ENCODE assay signal across 20 cellular contexts in genomic region chr9:130842547-130842946, GRCh38. TPM values are rescaled to one million over a fixed set of nuclear protein-coding genes. Genes with fewer than 3 reads are reported as not detected.
DNase-seq lines count a peak whose midpoint lies in the region; ATAC-seq and TF ChIP-seq lines count a peak whose summit lies in the region.
"Had no signal": no experiment of that assay in that cellular context is flagged by ENCODE, and none has a peak within 500 bp of the region (broad histone marks: within the 10 kb centered on the region; RNA-seq: fewer than 3 reads in every experiment).

No MANE protein-coding gene starts in this region.

- no peak overlapping the region for H3K4me3 Mint-ChIP-seq in Caco-2 (ENCODE audit: unreplicated experiment)
- no peak overlapping the region for H3K4me3 Mint-ChIP-seq in Calu3 (ENCODE audit: low read depth, unreplicated experiment)
- H3K4me3 Mint-ChIP-seq: activated CD4-positive, alpha-beta T cell treated with anti-CD3 and anti-CD28 coated beads, Interleukin-2, amount 10 ng/mL, durations not matched to agents 7 days and 5 days; activated naive CD8-positive, alpha-beta T cell treated with anti-CD3 and anti-CD28 coated beads, Interleukin-2, amount 50 U/mL, for 24 hours; CD4-positive, alpha-beta memory T cell had no signal

- H3K9me3 ChIP-seq in cardiac muscle cell (ENCODE audit: low read depth) (no peaks in the 10 kb centered on the region), gastroesophageal sphincter (no peaks in the 10 kb centered on the region), Caco-2 (no peaks in the 10 kb centered on the region)

- no peaks in the 10 kb centered on the region for H3K27me3 Mint-ChIP-seq in Caco-2 (ENCODE audit: insufficient read depth, unreplicated experiment)
- no peaks in the 10 kb centered on the region for H3K27me3 Mint-ChIP-seq in Calu3 (ENCODE audit: unreplicated experiment)
- H3K27me3 Mint-ChIP-seq: activated CD4-positive, alpha-beta T cell treated with anti-CD3 and anti-CD28 coated beads, Interleukin-2, amount 10 ng/mL, durations not matched to agents 7 days and 5 days; activated naive CD8-positive, alpha-beta T cell treated with anti-CD3 and anti-CD28 coated beads, Interleukin-2, amount 50 U/mL, for 24 hours; CD4-positive, alpha-beta memory T cell had no signal

- H3K4me1 Mint-ChIP-seq in Caco-2 (ENCODE audit: low read depth, unreplicated experiment) (peaks cover 18% of the 10 kb centered on the region), Calu3 (ENCODE audit: low read depth, unreplicated experiment) (peaks cover 36% of the 10 kb centered on the region)

- intact Hi-C loops in left ventricle myocardium superior (cut with micrococcal nuclease) = no loop called here
- intact Hi-C loops in Caco-2 (cut with micrococcal nuclease; ENCODE audit: unreplicated experiment) = no loop called here
- intact Hi-C loops in Calu3 (cut with micrococcal nuclease; ENCODE audit: unreplicated experiment) = no loop called here

- H3K4me3 ChIP-seq in cardiac muscle cell (no peak overlapping the region), gastroesophageal sphincter (no peak overlapping the region), Caco-2 (ENCODE audit: low read depth, low read length) (no peak overlapping the region)

- no peak for ATAC-seq in left ventricle myocardium superior
- ATAC-seq in gastroesophageal sphincter = no peak
- ATAC-seq in HG02973 (IDR thresholded peaks at IDR 0.05; ENCODE audit: unreplicated experiment) = no peak
- ATAC-seq: activated naive CD8-positive, alpha-beta T cell treated with anti-CD3 and anti-CD28 coated beads, Interleukin-2, amount 50 U/mL, for 24 hours had no signal

- CTCF ChIA-PET in Caco-2 (lab: Charles Lee) (interaction anchor here (1.2 kb wide), 1 partner anchor 24 kb away, joined by 6 read pairs; no protein-coding TSS in a partner anchor), Calu3 (lab: Charles Lee) (no interaction called here)

- H3K4me1 ChIP-seq in cardiac muscle cell (ENCODE audit: low read depth) = peaks cover 31% of the 10 kb centered on the region
- peaks cover 19 to 100% (median 42%) of the 10 kb centered on the region in 3 donors for H3K4me1 ChIP-seq in gastroesophageal sphincter
- H3K4me1 ChIP-seq in Caco-2 = peaks cover 4% of the 10 kb centered on the region; the same call in 1 of the 2 replicates

- POLR2A ChIA-PET in Caco-2 (lab: Charles Lee) = no interaction called here

- BruUV-seq in Caco-2 (replicated peaks; lab: Mats Ljungman, UMichigan) = no TSS peak
- BruUV-seq in Calu3 (replicated peaks; lab: Mats Ljungman, UMichigan) = no TSS peak

- WGBS in gastroesophageal sphincter (ENCODE audit: low coverage in 1 of 2), 2 donors = 17 to 49% methylated on average over 1 to 4 of the region's 4 CpGs

- peak overlapping the region; percentile 69 for H3K27ac ChIP-seq in cardiac muscle cell
- H3K27ac ChIP-seq in gastroesophageal sphincter = peak overlapping the region; percentile 51 to 98 (median 96)

- DNase-seq in cardiac muscle cell (ENCODE audit: low read depth in 1 of 2, low spot score in 1 of 2) (no peak), left ventricle myocardium superior (no peak), pons (ENCODE audit: low spot score) (peak; percentile 68), retina (no peak), Caco-2 (no peak), Calu3 (no peak)
- DNase-seq: activated CD4-positive, alpha-beta T cell treated with anti-CD3 and anti-CD28 coated beads, Interleukin-2, amount 10 ng/mL, durations not matched to agents 7 days and 5 days; activated naive CD8-positive, alpha-beta T cell treated with anti-CD3 and anti-CD28 coated beads, Interleukin-2, amount 50 U/mL, for 24 hours; activated T-cell treated with anti-CD3 and anti-CD28 coated beads, Interleukin-2, amount 50 U/mL, for 1 hour; CD4-positive, alpha-beta memory T cell; erythroblast; NCI-H774; RPMI8226; trophoblast cell had no signal

- H3K36me3 Mint-ChIP-seq in Caco-2 (ENCODE audit: insufficient read depth, unreplicated experiment) (peaks cover 5% of the 10 kb centered on the region), Calu3 (ENCODE audit: insufficient read depth, unreplicated experiment) (no peaks in the 10 kb centered on the region)
- H3K36me3 Mint-ChIP-seq: CD4-positive, alpha-beta memory T cell had no signal

- H3K27me3 ChIP-seq in cardiac muscle cell (no peaks in the 10 kb centered on the region), gastroesophageal sphincter (no peaks in the 10 kb centered on the region), Caco-2 (replicated peaks; ENCODE audit: control insufficient read depth, insufficient read depth, low read length) (no peaks in the 10 kb centered on the region)

- TF ChIP-seq CTCF in cardiac muscle cell (IDR thresholded peaks at IDR 0.05; ENCODE audit: low read depth, low read length) (no peak), gastroesophageal sphincter (IDR thresholded peaks at IDR 0.05) (no peak), Caco-2 (IDR thresholded peaks at IDR 0.05; ENCODE audit: insufficient read depth in 1 of 2, low read depth in 1 of 2, low read length in 1 of 2, severe bottlenecking in 1 of 2, unreplicated experiment in 1 of 2) (no peak), Calu3 (IDR thresholded peaks at IDR 0.05; ENCODE audit: unreplicated experiment) (no peak)

- no peak for TF ChIP-seq POLR2A in gastroesophageal sphincter (IDR thresholded peaks at IDR 0.05)

- H3K36me3 ChIP-seq in cardiac muscle cell (no peaks in the 10 kb centered on the region), gastroesophageal sphincter (no peaks in the 10 kb centered on the region), Caco-2 (ENCODE audit: control insufficient read depth, insufficient read depth, low read length) (no peaks in the 10 kb centered on the region)

- no peak for TF ChIP-seq EP300 in gastroesophageal sphincter (IDR thresholded peaks at IDR 0.05)

- H3K27ac Mint-ChIP-seq in Caco-2 (ENCODE audit: unreplicated experiment) (no peak overlapping the region), Calu3 (ENCODE audit: unreplicated experiment) (no peak overlapping the region)
- H3K27ac Mint-ChIP-seq: activated CD4-positive, alpha-beta T cell treated with anti-CD3 and anti-CD28 coated beads, Interleukin-2, amount 10 ng/mL, durations not matched to agents 7 days and 5 days; activated naive CD8-positive, alpha-beta T cell treated with anti-CD3 and anti-CD28 coated beads, Interleukin-2, amount 50 U/mL, for 24 hours had no signal

- H3K9me3 Mint-ChIP-seq in Caco-2 (ENCODE audit: unreplicated experiment) (no peaks in the 10 kb centered on the region), Calu3 (ENCODE audit: low read depth, unreplicated experiment) (no peaks in the 10 kb centered on the region)
- H3K9me3 Mint-ChIP-seq: activated CD4-positive, alpha-beta T cell treated with anti-CD3 and anti-CD28 coated beads, Interleukin-2, amount 10 ng/mL, durations not matched to agents 7 days and 5 days; activated naive CD8-positive, alpha-beta T cell treated with anti-CD3 and anti-CD28 coated beads, Interleukin-2, amount 50 U/mL, for 24 hours; CD4-positive, alpha-beta memory T cell had no signal

RNA-seq across cellular contexts. Expression of gene ABL1, which starts 7.5 kb away (rescaled TPM):
- total RNA-seq in cardiac muscle cell = 71.6 and 97.1 TPM in 2 replicates
- 41.8 and 60.5 TPM in 2 replicates for polyA plus RNA-seq in cardiac muscle cell
- total RNA-seq in left ventricle myocardium superior = 33.3 TPM
- total RNA-seq in gastroesophageal sphincter = 100 to 1,000 TPM in 3 of 4 donors, 10 to 100 TPM in 1; 81.4 to 147 (median 125) TPM
- total RNA-seq in Caco-2 (2022) = 50.9 and 55.2 TPM in 2 replicates
- 29.6 and 30.0 TPM in 2 replicates for total RNA-seq in Calu3 (2022)

RNA-seq across cellular contexts. Expression of gene QRFP, which starts 54.1 kb away (rescaled TPM):
- total RNA-seq in cardiac muscle cell (not detected in 2 replicates), left ventricle myocardium superior (not detected), gastroesophageal sphincter (not detected), Caco-2 (2022) (not detected in 2 replicates), Calu3 (2022) (not detected in 2 replicates)
- 0.45 TPM in 1 of 2 replicates, not detected in the other for polyA plus RNA-seq in cardiac muscle cell
- total RNA-seq: A673; activated CD4-positive, alpha-beta T cell treated with anti-CD3 and anti-CD28 coated beads, Interleukin-2, amount 10 ng/mL, durations not matched to agents 7 days and 5 days; CD4-positive, alpha-beta memory T cell; omental fat pad; T-helper 2 cell treated with Interferon-gamma antibody and Interleukin-4, amounts not matched to agents 100 ng/mL and 5 ng/mL, for 36 hours had no signal
- polyA plus RNA-seq: CD4-positive, alpha-beta memory T cell; liver had no signal
